In genomic region chr9:5452286-5452609, GRCh38 we compare ENCODE assay signal across 14 cellular contexts. TPM values are rescaled to one million over a fixed set of nuclear protein-coding genes. Genes with fewer than 3 reads are reported as not detected.
DNase-seq lines count a peak whose midpoint lies in the region; FAIRE-seq and TF ChIP-seq lines count a peak whose summit lies in the region.
"Had no signal": no experiment of that assay in that cellular context is flagged by ENCODE, and none has a peak within 500 bp of the region (broad histone marks: within the 10 kb centered on the region; RNA-seq: fewer than 3 reads in every experiment).

No MANE protein-coding gene starts in this region.

- H3K4me1 Mint-ChIP-seq in T-helper 1 cell treated with Interleukin-12 subunit alpha and Interleukin-12 subunit beta and Interleukin-4 antibody, amounts not matched to agents 30 μg/mL and 1 μg/mL, for 36 hours (ENCODE audit: low read depth): peaks cover 63% of the 10 kb centered on the region
- H3K4me1 Mint-ChIP-seq in activated naive CD8-positive, alpha-beta T cell (ENCODE audit: low read depth): peaks cover 73% of the 10 kb centered on the region
- H3K4me1 Mint-ChIP-seq in nephron: peaks cover 6% of the 10 kb centered on the region

- H3K36me3 Mint-ChIP-seq in T-helper 1 cell treated with Interleukin-12 subunit alpha and Interleukin-12 subunit beta and Interleukin-4 antibody, amounts not matched to agents 30 μg/mL and 1 μg/mL, for 36 hours (ENCODE audit: low read depth): peaks cover 34% of the 10 kb centered on the region
- peaks cover 15% of the 10 kb centered on the region for H3K36me3 Mint-ChIP-seq in activated naive CD8-positive, alpha-beta T cell
- H3K36me3 Mint-ChIP-seq in nephron (ENCODE audit: low read depth): no peaks in the 10 kb centered on the region

- FAIRE-seq in GM12891 (lab: Jason Lieb, UNC) (peak; percentile 72), GM12892 (lab: Jason Lieb, UNC) (no peak)
- FAIRE-seq: A204.1, small intestine had no signal

- no peak for TF ChIP-seq CTCF in nephron (IDR thresholded peaks at IDR 0.05; ENCODE audit: unreplicated experiment in 3 of 3)

- peak overlapping the region; percentile 89 for H3K4me3 Mint-ChIP-seq in T-helper 1 cell treated with Interleukin-12 subunit alpha and Interleukin-12 subunit beta and Interleukin-4 antibody, amounts not matched to agents 30 μg/mL and 1 μg/mL, for 36 hours
- H3K4me3 Mint-ChIP-seq in activated naive CD8-positive, alpha-beta T cell: peak overlapping the region; percentile 92
- H3K4me3 Mint-ChIP-seq in nephron: peak overlapping the region in 2 of 3 experiments; percentile 9 to 20

- peak overlapping the region; percentile 89 for H3K27ac Mint-ChIP-seq in T-helper 1 cell treated with Interleukin-12 subunit alpha and Interleukin-12 subunit beta and Interleukin-4 antibody, amounts not matched to agents 30 μg/mL and 1 μg/mL, for 36 hours
- peak overlapping the region; percentile 95 for H3K27ac Mint-ChIP-seq in activated naive CD8-positive, alpha-beta T cell
- no peak overlapping the region for H3K27ac Mint-ChIP-seq in nephron

- no peaks in the 10 kb centered on the region for H3K27me3 Mint-ChIP-seq in T-helper 1 cell treated with Interleukin-12 subunit alpha and Interleukin-12 subunit beta and Interleukin-4 antibody, amounts not matched to agents 30 μg/mL and 1 μg/mL, for 36 hours (ENCODE audit: low read depth)
- no peaks in the 10 kb centered on the region for H3K27me3 Mint-ChIP-seq in activated naive CD8-positive, alpha-beta T cell
- peaks cover 8% of the 10 kb centered on the region for H3K27me3 Mint-ChIP-seq in nephron (ENCODE audit: low read depth)

- TF ChIP-seq POLR2A in GM12891 (IDR thresholded peaks at IDR 0.05; ENCODE audit: low read depth, low read length) (no peak), GM12892 (IDR thresholded peaks at IDR 0.05; ENCODE audit: low read depth, low read length) (no peak)

- no peaks in the 10 kb centered on the region for H3K9me3 Mint-ChIP-seq in T-helper 1 cell treated with Interleukin-12 subunit alpha and Interleukin-12 subunit beta and Interleukin-4 antibody, amounts not matched to agents 30 μg/mL and 1 μg/mL, for 36 hours
- H3K9me3 Mint-ChIP-seq in activated naive CD8-positive, alpha-beta T cell (ENCODE audit: low read depth): no peaks in the 10 kb centered on the region
- no peaks in the 10 kb centered on the region for H3K9me3 Mint-ChIP-seq in nephron

- DNase-seq in T-helper 1 cell: no peak
- DNase-seq in GM12891 (ENCODE audit: insufficient read length, low spot score): no peak
- DNase-seq in NCI-H1105 treated with DMSO at 0.1 percent for 48 hours (lab: John Stamatoyannopoulos, UW): no peak
- DNase-seq in GM12892 (ENCODE audit: insufficient read length): no peak
- DNase-seq in activated CD8-positive, alpha-beta memory T cell treated with anti-CD3 and anti-CD28 coated beads, Interleukin-2, amount 50 U/mL, for 48 hours: no peak
- DNase-seq: foreskin fibroblast; NCI-H2081 treated with DMSO at 0.1 percent for 48 hours; NK-92 treated with Interleukin-12 subunit alpha and Interleukin-12 subunit beta, amount 100 ng/mL, for 24 hours had no signal

TF ChIP-seq in GM12891, 5 proteins besides CTCF, POLR2A, EP300 and RAD21:
- TF ChIP-seq POLR2AphosphoS5 (IDR thresholded peaks at IDR 0.05; ENCODE audit: low read depth, low read length): no peak
- peak; percentile 58 for TF ChIP-seq SPI1 (IDR thresholded peaks at IDR 0.05; ENCODE audit: low read depth, low read length)

RNA-seq across cellular contexts. Expression of gene CD274, which starts 1.9 kb away (rescaled TPM):
- polyA plus RNA-seq in GM12891 (2012; ENCODE audit: low read depth, missing spikeins): 18.1 TPM
- 18.5 TPM for polyA plus RNA-seq in GM12892 (2012; ENCODE audit: missing spikeins)

RNA-seq across cellular contexts. Expression of gene PLGRKT, which starts 14.5 kb away (rescaled TPM):
- 28.5 TPM for polyA plus RNA-seq in GM12891 (2012; ENCODE audit: low read depth, missing spikeins)
- 51.3 TPM for polyA plus RNA-seq in GM12892 (2012; ENCODE audit: missing spikeins)

RNA-seq across cellular contexts. Expression of gene PDCD1LG2, which starts 58.1 kb away (rescaled TPM):
- 1.2 TPM for polyA plus RNA-seq in GM12891 (2012; ENCODE audit: low read depth, missing spikeins)
- 2.1 TPM for polyA plus RNA-seq in GM12892 (2012; ENCODE audit: missing spikeins)
- polyA plus RNA-seq: neural cell had no signal

Comparison
In these comparisons a context has a peak if more than half of its experiments do, and no peak if none do; other contexts are left out.
1. H3K27ac Mint-ChIP-seq: peak in T-helper 1 cell treated with Interleukin-12 subunit alpha and Interleukin-12 subunit beta and Interleukin-4 antibody, amounts not matched to agents 30 μg/mL and 1 μg/mL, for 36 hours (single experiment) and activated naive CD8-positive, alpha-beta T cell (single experiment); none in nephron (0 of 3).
2. H3K4me3 Mint-ChIP-seq: peak in every context shown above with its lines; median percentile 92 in activated naive CD8-positive, alpha-beta T cell; 89 in T-helper 1 cell treated with Interleukin-12 subunit alpha and Interleukin-12 subunit beta and Interleukin-4 antibody, amounts not matched to agents 30 μg/mL and 1 μg/mL, for 36 hours; 14 in nephron.